Comparison of ENCODE assay signal across 8 cellular contexts in genomic region chr7:131688738-131689661, GRCh38.
DNase-seq lines count a peak whose midpoint lies in the region; ATAC-seq and TF ChIP-seq lines count a peak whose summit lies in the region.

No MANE protein-coding gene starts in this region.

- H2AFZ ChIP-seq in PC-3 (ENCODE audit: low read length) (no peak overlapping the region), neural progenitor cell (replicated peaks) (peak overlapping the region; percentile 54)

- no peaks in the 10 kb centered on the region for H3K36me3 Mint-ChIP-seq in neural progenitor cell

- no peaks in the 10 kb centered on the region for H3K9me2 ChIP-seq in PC-3 (replicated peaks; ENCODE audit: low read length)

- peak overlapping the region; percentile 33 for H3K4me3 Mint-ChIP-seq in neural progenitor cell

- DNase-seq in PC-3 (peak; percentile 73), fibroblast of peridontal ligament (ENCODE audit: extremely low read depth) (peak; percentile 64), neural progenitor cell (ENCODE audit: low spot score) (peak; percentile 83), testis (peak; percentile 80)
- peak; percentile 75 to 76 for DNase-seq in activated T-cell treated with anti-CD3 and anti-CD28 coated beads, Interleukin-2, amount 50 U/mL, for 48 hours

- H3K9me3 Mint-ChIP-seq in neural progenitor cell, result no peaks in the 10 kb centered on the region

- peak; percentile 54 for ATAC-seq in HG03521 (IDR thresholded peaks at IDR 0.05; ENCODE audit: unreplicated experiment)
- peak; percentile 74 for ATAC-seq in PC-3
- no peak for ATAC-seq in HG03025 (IDR thresholded peaks at IDR 0.05; ENCODE audit: low FRiP score, unreplicated experiment)

- H3K79me2 ChIP-seq in PC-3 (ENCODE audit: low read length) (no peaks in the 10 kb centered on the region), neural progenitor cell (ENCODE audit: low read depth) (no peaks in the 10 kb centered on the region)

- peaks cover 6% of the 10 kb centered on the region for H3K4me1 Mint-ChIP-seq in neural progenitor cell

- H3K9ac ChIP-seq in PC-3 (ENCODE audit: low read length) (no peak overlapping the region), neural progenitor cell (no peak overlapping the region)

- no peaks in the 10 kb centered on the region for H3K9me3 ChIP-seq in PC-3 (ENCODE audit: low read length)
- H3K9me3 ChIP-seq in neural progenitor cell (ENCODE audit: low read depth), result no peaks in the 10 kb centered on the region
- no peaks in the 10 kb centered on the region for H3K9me3 ChIP-seq in testis

- no peaks in the 10 kb centered on the region for H3K36me3 ChIP-seq in PC-3 (ENCODE audit: low read depth, low read length)
- H3K36me3 ChIP-seq in neural progenitor cell, result no peaks in the 10 kb centered on the region
- H3K36me3 ChIP-seq in testis (ENCODE audit: low read depth, missing control alignments), result no peaks in the 10 kb centered on the region

- peak overlapping the region; percentile 27 for H3K27ac Mint-ChIP-seq in neural progenitor cell

- BruUV-seq in PC-3 (replicated peaks; lab: Mats Ljungman, UMichigan), result no TSS peak

- H3K27me3 Mint-ChIP-seq in neural progenitor cell (ENCODE audit: insufficient read depth, low read depth), result peaks cover 16% of the 10 kb centered on the region

- H3F3A ChIP-seq in PC-3 (ENCODE audit: low read length, unreplicated experiment) (no peaks in the 10 kb centered on the region), neural progenitor cell (ENCODE audit: low read depth) (no peaks in the 10 kb centered on the region)

- TF ChIP-seq CTCF in GM12801 (IDR thresholded peaks at IDR 0.05; ENCODE audit: extremely low read depth, insufficient read length) (peak; percentile 86), PC-3 (conservative IDR thresholded peaks at IDR 0.05; ENCODE audit: low read depth, low read length) (peak; percentile 93), neural progenitor cell (IDR thresholded peaks at IDR 0.05) (peak; percentile 99), testis (IDR thresholded peaks at IDR 0.05) (peak; percentile 72 to 96 (median 88))

- no peak overlapping the region for H3K4me2 ChIP-seq in PC-3 (ENCODE audit: low read length)
- no peak overlapping the region for H3K4me2 ChIP-seq in neural progenitor cell

- intact Hi-C loops in PC-3 (cut with micrococcal nuclease), result loop anchor here (1.0 to 10.0 kb wide), 5 partner anchors 166 to 891 kb away; no protein-coding TSS in a partner anchor
- intact Hi-C loops in testis (cut with DNase I; ENCODE audit: low total_unique reads), result no loop called here

- H3K4me1 ChIP-seq in PC-3 (ENCODE audit: insufficient read depth, low read length), result no peaks in the 10 kb centered on the region
- no peaks in the 10 kb centered on the region for H3K4me1 ChIP-seq in neural progenitor cell
- peaks cover 8% of the 10 kb centered on the region for H3K4me1 ChIP-seq in testis

- no peaks in the 10 kb centered on the region for H4K20me1 ChIP-seq in PC-3 (ENCODE audit: low read length)
- no peaks in the 10 kb centered on the region for H4K20me1 ChIP-seq in neural progenitor cell (ENCODE audit: low read depth)

- POLR2A ChIA-PET in PC-3 (lab: Charles Lee; ENCODE audit: unreplicated experiment), result no interaction called here

- 58 to 60% methylated on average over 12 of the region's 12 CpGs for WGBS in testis, 2 donors

- H3K4me3 ChIP-seq in PC-3 (ENCODE audit: low read length), result no peak overlapping the region
- H3K4me3 ChIP-seq in neural progenitor cell, result no peak overlapping the region
- H3K4me3 ChIP-seq in testis, result no peak overlapping the region

- H3K27ac ChIP-seq in PC-3 (ENCODE audit: low read length), result no peak overlapping the region
- H3K27ac ChIP-seq in neural progenitor cell, result no peak overlapping the region
- H3K27ac ChIP-seq in testis, result no peak overlapping the region

- no peak for TF ChIP-seq POLR2A in testis (IDR thresholded peaks at IDR 0.05)

- CTCF ChIA-PET in PC-3 (lab: Charles Lee), result interaction anchor here (0.5 to 1.3 kb wide), 3 partner anchors 179 to 1655 kb away, joined by 3 to 4 read pairs (median 4); no protein-coding TSS in a partner anchor

- H3K27me3 ChIP-seq in PC-3 (ENCODE audit: low read length) (peaks cover 41% of the 10 kb centered on the region), neural progenitor cell (no peaks in the 10 kb centered on the region), testis (no peaks in the 10 kb centered on the region)
